Comparison of ENCODE assay signal across 8 cellular contexts in the genomic region with DNA sequence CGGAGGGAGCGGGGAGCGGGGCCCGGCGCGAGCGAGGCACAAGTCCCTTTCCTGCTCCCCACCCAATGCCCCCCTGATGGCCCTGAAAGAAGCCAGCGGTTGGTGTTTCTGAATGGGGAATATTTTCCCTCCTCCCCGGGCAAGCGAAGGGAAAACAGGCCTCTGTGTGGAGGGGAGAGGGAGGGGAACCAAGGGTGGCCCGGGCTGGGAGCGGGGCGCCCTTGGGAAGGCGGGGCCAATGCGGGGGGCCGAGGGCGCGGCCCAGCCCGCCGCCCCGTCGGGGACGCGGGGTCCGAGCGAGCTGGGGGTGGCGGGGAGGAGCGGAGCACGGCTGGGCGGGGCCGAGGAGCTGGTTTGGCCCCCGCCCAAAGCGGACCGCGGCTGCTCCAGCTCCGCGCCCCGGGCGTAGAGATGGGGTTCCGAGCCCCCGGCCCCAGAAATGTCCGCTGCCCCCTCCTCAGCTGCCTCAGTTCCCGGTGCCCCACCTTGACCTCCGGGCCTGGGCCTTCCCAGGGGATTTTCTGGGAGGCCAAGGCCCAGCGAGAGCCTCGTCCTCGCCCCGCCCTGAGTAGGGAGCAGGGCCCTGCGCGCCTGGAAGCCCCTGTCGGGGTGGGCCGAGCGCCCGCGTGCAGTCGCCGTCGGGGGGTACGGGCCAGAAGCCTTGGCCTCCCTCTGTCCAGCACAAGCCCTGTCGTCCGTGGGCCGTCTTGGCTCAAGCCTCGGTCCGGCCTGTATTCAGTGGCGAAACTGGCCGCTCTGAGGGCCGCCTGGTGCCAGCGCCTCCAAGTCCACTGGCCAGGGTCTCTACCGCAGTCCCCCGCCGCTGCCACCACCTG. TPM values are rescaled to one million over a fixed set of nuclear protein-coding genes. Genes with fewer than 3 reads are reported as not detected.
DNase-seq lines count a peak whose midpoint lies in the region.

No MANE protein-coding gene starts in this region.

- H3K9me3 Mint-ChIP-seq in activated CD4-positive, alpha-beta memory T cell treated with anti-CD3 and anti-CD28 coated beads for 36 hours = no peaks in the 10 kb centered on the region

- H3K27me3 Mint-ChIP-seq in activated CD4-positive, alpha-beta memory T cell treated with anti-CD3 and anti-CD28 coated beads for 36 hours = no peaks in the 10 kb centered on the region

- peak; percentile 53 for DNase-seq in ELR (ENCODE audit: low read depth)
- peak; percentile 43 for DNase-seq in activated CD4-positive, alpha-beta memory T cell treated with anti-CD3 and anti-CD28 coated beads for 36 hours
- DNase-seq in globus pallidus (ENCODE audit: low spot score) = peak; percentile 61
- DNase-seq in posterior vena cava (ENCODE audit: low spot score) = peak; percentile 88
- DNase-seq in GM19240 (ENCODE audit: insufficient read length, low spot score) = no peak
- DNase-seq in DMS79 (lab: John Stamatoyannopoulos, UW) = no peak
- no peak for DNase-seq in DMS114 treated with DMSO at 0.1 percent for 48 hours (lab: John Stamatoyannopoulos, UW; ENCODE audit: unreplicated experiment)
- no peak for DNase-seq in KG1 (lab: John Stamatoyannopoulos, UW)

- peaks cover 38% of the 10 kb centered on the region for H3K4me1 Mint-ChIP-seq in activated CD4-positive, alpha-beta memory T cell treated with anti-CD3 and anti-CD28 coated beads for 36 hours (ENCODE audit: low read depth)

- H3K4me3 Mint-ChIP-seq in activated CD4-positive, alpha-beta memory T cell treated with anti-CD3 and anti-CD28 coated beads for 36 hours = peak overlapping the region; percentile 54

- H3K36me3 Mint-ChIP-seq in activated CD4-positive, alpha-beta memory T cell treated with anti-CD3 and anti-CD28 coated beads for 36 hours = peaks cover 18% of the 10 kb centered on the region

- intact Hi-C loops in activated CD4-positive, alpha-beta memory T cell treated with anti-CD3 and anti-CD28 coated beads for 36 hours (cut with micrococcal nuclease) = loop anchor here (5.0 to 10.0 kb wide), 2 partner anchors 82 to 940 kb away; a partner anchor contains a TSS
- intact Hi-C loops in posterior vena cava (cut with DNase I) = loop anchor here in 1 of 2 donors (5.0 kb wide), 1 partner anchor 173 kb away; a partner anchor contains a TSS

- peak overlapping the region; percentile 38 for H3K27ac Mint-ChIP-seq in activated CD4-positive, alpha-beta memory T cell treated with anti-CD3 and anti-CD28 coated beads for 36 hours

- CTCF ChIA-PET in activated CD4-positive, alpha-beta memory T cell treated with anti-CD3 and anti-CD28 coated beads for 36 hours (lab: Charles Lee) = interaction anchor here (0.9 to 1.7 kb wide), 3 partner anchors 10 to 53 kb away, joined by 3 to 26 read pairs (median 5); a partner anchor contains a TSS

- POLR2A ChIA-PET in activated CD4-positive, alpha-beta memory T cell treated with anti-CD3 and anti-CD28 coated beads for 36 hours (lab: Charles Lee) = no interaction called here

RNA-seq across cellular contexts. Expression of a gene that starts 3.9 kb away (rescaled TPM):
- 10 to 100 TPM; 24.9 to 25.4 TPM for total RNA-seq in activated CD4-positive, alpha-beta memory T cell treated with anti-CD3 and anti-CD28 coated beads for 36 hours
- total RNA-seq in posterior vena cava = 10 to 100 TPM; 40.6 to 46.9 TPM

RNA-seq across cellular contexts. Expression of a gene that starts 8.9 kb away (rescaled TPM):
- total RNA-seq in activated CD4-positive, alpha-beta memory T cell treated with anti-CD3 and anti-CD28 coated beads for 36 hours = 10 to 100 TPM; 12.5 to 13.8 TPM
- total RNA-seq in posterior vena cava = 10 to 100 TPM; 10.8 to 12.9 TPM

RNA-seq across cellular contexts. Expression of a gene that starts 12.1 kb away (rescaled TPM):
- total RNA-seq in activated CD4-positive, alpha-beta memory T cell treated with anti-CD3 and anti-CD28 coated beads for 36 hours = 1 to 10 TPM; 4.3 to 4.4 TPM
- total RNA-seq in posterior vena cava = 10 to 100 TPM; 69.3 to 74.2 TPM

RNA-seq across cellular contexts. Expression of a gene that starts 17.3 kb away (rescaled TPM):
- 1 to 10 TPM; 5.3 to 5.6 TPM for total RNA-seq in activated CD4-positive, alpha-beta memory T cell treated with anti-CD3 and anti-CD28 coated beads for 36 hours
- total RNA-seq in posterior vena cava = 1 to 10 TPM; 1.6 to 3.0 TPM

Comparison
In these comparisons a context has a peak if more than half of its experiments do, and no peak if none do; other contexts are left out.
1. DNase-seq: peak in ELR (single experiment), activated CD4-positive, alpha-beta memory T cell treated with anti-CD3 and anti-CD28 coated beads for 36 hours (single experiment), globus pallidus (single experiment) and posterior vena cava (single experiment); none in GM19240 (single experiment), DMS79 (single experiment), DMS114 treated with DMSO at 0.1 percent for 48 hours (single experiment) and KG1 (single experiment).
2. RNA of a gene that starts 12.1 kb away (total RNA-seq): 69.3 to 74.2 TPM in posterior vena cava; 4.3 to 4.4 TPM in activated CD4-positive, alpha-beta memory T cell treated with anti-CD3 and anti-CD28 coated beads for 36 hours; every median in the first group is over 10 times any median in the second.